30 cellular contexts compared by ENCODE assay signal in genomic region chr7:105655901-105656380, GRCh38.
A peak's percentile ranks its signal among the peaks of the same experiment; 100 is the strongest.
DNase-seq lines count a peak whose midpoint lies in the region; ATAC-seq, FAIRE-seq and TF ChIP-seq lines count a peak whose summit lies in the region.
"Had no signal": no experiment of that assay in that cellular context is flagged by ENCODE, and none has a peak within 500 bp of the region (broad histone marks: within the 10 kb centered on the region; RNA-seq: fewer than 3 reads in every experiment).

No MANE protein-coding gene starts in this region.

- TF ChIP-seq CTCF in sigmoid colon (IDR thresholded peaks at IDR 0.05), result no peak

- TF ChIP-seq POLR2A in sigmoid colon (IDR thresholded peaks at IDR 0.05) (no peak), GM12892 (IDR thresholded peaks at IDR 0.05; ENCODE audit: low read depth, low read length) (no peak)

- H3K4me1 ChIP-seq in NT2/D1 (ENCODE audit: insufficient read depth, insufficient read length) (peaks cover 15% of the 10 kb centered on the region), iPS-20b (ENCODE audit: insufficient read depth, low read length) (peaks cover 43% of the 10 kb centered on the region), sigmoid colon (peaks cover 0 to 23% (median 17%) of the 10 kb centered on the region in 4 donors)

- H3K27me3 ChIP-seq in NT2/D1 (ENCODE audit: insufficient read depth, insufficient read length) (no peaks in the 10 kb centered on the region), iPS-20b (ENCODE audit: insufficient read depth, low read length) (no peaks in the 10 kb centered on the region), sigmoid colon (no peaks in the 10 kb centered on the region)
- H3K27me3 ChIP-seq: ascending aorta, cardiac muscle cell, upper lobe of left lung had no signal

- intact Hi-C loops in sigmoid colon (cut with DNase I), result loop anchor here (10.0 kb wide), 1 partner anchor 499 kb away; no protein-coding TSS in a partner anchor

- no peak for ATAC-seq in GM18502 (IDR thresholded peaks at IDR 0.05; ENCODE audit: poor library complexity, unreplicated experiment)
- ATAC-seq: activated CD8-positive, alpha-beta memory T cell treated with anti-CD3 and anti-CD28 coated beads, Interleukin-2, amount 10 ng/mL, durations not matched to agents 7 days and 5 days; HepG2; naive thymus-derived CD8-positive, alpha-beta T cell; Panc1; stimulated activated naive B cell treated with anti-CD40 and anti-IgM and Interleukin-4, amounts not matched to agents 10 μg/mL and 1 μg/mL and 100 μg/mL, for 72 hours had no signal

- 78 to 82% methylated on average over 7 of the region's 7 CpGs for WGBS in sigmoid colon, 2 donors

- H3K36me3 ChIP-seq in NT2/D1 (ENCODE audit: insufficient read depth, insufficient read length, low read length), result no peaks in the 10 kb centered on the region
- H3K36me3 ChIP-seq in iPS-20b (ENCODE audit: insufficient read depth, low read depth, low read length), result peaks cover 7% of the 10 kb centered on the region; the same call in 1 of the 2 replicates
- peaks cover 0 to 4% (median 0%) of the 10 kb centered on the region in 4 donors for H3K36me3 ChIP-seq in sigmoid colon
- H3K36me3 ChIP-seq: cardiac muscle cell, upper lobe of left lung had no signal

- H3K9me3 ChIP-seq in NT2/D1 (ENCODE audit: insufficient read depth, low read length) (no peaks in the 10 kb centered on the region), iPS-20b (ENCODE audit: insufficient read depth, low read depth, low read length) (no peaks in the 10 kb centered on the region), sigmoid colon (no peaks in the 10 kb centered on the region)
- H3K9me3 ChIP-seq: ascending aorta, upper lobe of left lung had no signal

- no peak for TF ChIP-seq EP300 in sigmoid colon (IDR thresholded peaks at IDR 0.05)

- FAIRE-seq in GM12892 (lab: Jason Lieb, UNC), result no peak
- FAIRE-seq: colon, GM18507, HepG2, keratinocyte had no signal

- in situ Hi-C loops in G401 (cut with HindIII; ENCODE audit: low sequenced_read_pairs), result no loop called here

- peak overlapping the region; percentile 19 for H3K27ac ChIP-seq in iPS-20b (ENCODE audit: low read length)
- peak overlapping the region in 1 of 4 donors; percentile 22 for H3K27ac ChIP-seq in sigmoid colon
- H3K27ac ChIP-seq: ascending aorta, HL-60, upper lobe of left lung had no signal

- DNase-seq in G401 (ENCODE audit: low spot score), result peak; percentile 26
- no peak for DNase-seq in NT2/D1 (ENCODE audit: low read depth, low spot score)
- peak; percentile 46 for DNase-seq in sigmoid colon
- no peak for DNase-seq in NOMO-1 treated with DMSO at 0.1 percent for 48 hours (lab: John Stamatoyannopoulos, UW; ENCODE audit: unreplicated experiment)
- DNase-seq in GM12892 (ENCODE audit: insufficient read length), result no peak
- DNase-seq: activated CD4-positive, alpha-beta T cell treated with anti-CD3 and anti-CD28 coated beads, Interleukin-2, amount 50 U/mL, for 1 hour; activated CD8-positive, alpha-beta memory T cell treated with anti-CD3 and anti-CD28 coated beads, Interleukin-2, amount 10 ng/mL, durations not matched to agents 7 days and 5 days; activated gamma-delta T cell treated with Interleukin-2 at 50 U/mL for 16 hours; activated naive CD8-positive, alpha-beta T cell treated with anti-CD3 and anti-CD28 coated beads, Interleukin-2, amount 10 ng/mL, durations not matched to agents 7 days and 5 days; activated T-cell treated with anti-CD3 and anti-CD28 coated beads, Interleukin-2, amount 50 U/mL, for 48 hours; CD8-positive, alpha-beta memory T cell; effector memory CD4-positive, alpha-beta T cell; erythroblast; Kasumi-1; SHP77 treated with DMSO at 0.1 percent for 48 hours; stimulated activated naive B cell treated with anti-CD40 and anti-IgM and Interleukin-4, amounts not matched to agents 10 μg/mL and 1 μg/mL and 100 μg/mL, for 72 hours; SW 1271; T1000 had no signal

- H3K9ac ChIP-seq in NT2/D1 (ENCODE audit: insufficient read length, low read depth) (peak overlapping the region; percentile 6), iPS-20b (ENCODE audit: low read depth, low read length) (peak overlapping the region; percentile 50; the same call in 1 of the 2 replicates)

- H3K4me3 ChIP-seq in NT2/D1 (ENCODE audit: insufficient read length, low read depth) (no peak overlapping the region), iPS-20b (ENCODE audit: low read length) (no peak overlapping the region; the same call in 1 of the 2 replicates), sigmoid colon (no peak overlapping the region)
- H3K4me3 ChIP-seq: ascending aorta, cardiac muscle cell, upper lobe of left lung had no signal

Comparison
In these comparisons a context has a peak if more than half of its experiments do, and no peak if none do; other contexts are left out.
1. DNase-seq: peak in G401 (single experiment) and sigmoid colon (single experiment); none in NT2/D1 (single experiment), NOMO-1 treated with DMSO at 0.1 percent for 48 hours (single experiment) and GM12892 (single experiment).